Comparison of ENCODE assay signal across 16 cellular contexts in the genomic region with DNA sequence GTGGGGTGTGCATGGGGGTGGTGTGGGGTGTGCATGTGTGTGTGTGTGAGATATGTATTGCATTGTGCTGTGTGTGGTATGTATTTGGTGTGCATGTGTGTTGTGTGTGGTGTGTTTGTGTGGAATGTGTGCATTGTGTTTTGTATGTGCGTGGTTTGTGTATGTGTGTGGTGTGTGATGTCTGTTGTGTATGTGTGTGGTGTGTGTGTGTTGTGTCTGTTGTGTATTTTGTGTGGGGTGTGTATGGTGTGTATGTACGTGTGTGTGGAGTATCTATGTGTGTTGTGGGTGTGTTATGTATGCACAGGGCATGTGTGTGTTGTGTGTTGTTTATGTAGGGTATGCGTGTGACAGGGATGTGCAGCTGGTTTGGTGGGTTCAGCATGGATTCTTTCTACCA.
DNase-seq lines count a peak whose midpoint lies in the region; ATAC-seq, FAIRE-seq and TF ChIP-seq lines count a peak whose summit lies in the region.
"Had no signal": no experiment of that assay in that cellular context is flagged by ENCODE, and none has a peak within 500 bp of the region (broad histone marks: within the 10 kb centered on the region; RNA-seq: fewer than 3 reads in every experiment).

No MANE protein-coding gene starts in this region.

- H4K91ac ChIP-seq in trophoblast cell (ENCODE audit: low read depth, low read length), result no peak overlapping the region

- TF ChIP-seq RAD21 in K562 (CRISPR knock-in tag; conservative IDR thresholded peaks at IDR 0.05 in 1 of 2, IDR thresholded peaks at IDR 0.05 in 1 of 2), result no peak

- H3K4me2 ChIP-seq in K562 (ENCODE audit: insufficient read depth, low read length) (no peak overlapping the region), trophoblast cell (ENCODE audit: low read length) (no peak overlapping the region)
- H3K4me2 ChIP-seq: GM23338 had no signal

- H3K27ac Mint-ChIP-seq in Calu3 (ENCODE audit: unreplicated experiment), result peak overlapping the region; percentile 1
- H3K27ac Mint-ChIP-seq: CD8-positive, alpha-beta T cell; GM23338 had no signal

- no peak overlapping the region for H3K14ac ChIP-seq in trophoblast cell (ENCODE audit: low read length)

- no peak overlapping the region for H4K12ac ChIP-seq in trophoblast cell (ENCODE audit: low read depth, low read length)

- H3K9me3 Mint-ChIP-seq in Calu3 (ENCODE audit: low read depth, unreplicated experiment), result no peaks in the 10 kb centered on the region
- H3K9me3 Mint-ChIP-seq: CD8-positive, alpha-beta T cell; GM23338 had no signal

- H2AFZ ChIP-seq in K562 (ENCODE audit: low read depth, low read length), result no peak overlapping the region
- no peak overlapping the region for H2AFZ ChIP-seq in trophoblast cell (ENCODE audit: insufficient read depth, low read length, poor library complexity)
- H2AFZ ChIP-seq: GM23338 had no signal

- no peaks in the 10 kb centered on the region for H4K20me1 ChIP-seq in K562 (replicated peaks; ENCODE audit: control insufficient read depth, insufficient read depth, low read length)

- no peak overlapping the region for H3K18ac ChIP-seq in trophoblast cell (ENCODE audit: low read length)

- ATAC-seq in K562, result no peak
- ATAC-seq: CD8-positive, alpha-beta T cell; GM12878; GM23338 had no signal

- H3K27me3 ChIP-seq in K562 (ENCODE audit: control insufficient read depth in 2 of 2, insufficient read depth in 2 of 2, low read length in 2 of 2), result no peaks in the 10 kb centered on the region
- H3K27me3 ChIP-seq in trophoblast cell (ENCODE audit: insufficient read depth, low read length), result no peaks in the 10 kb centered on the region

- H2BK120ac ChIP-seq in trophoblast cell (ENCODE audit: insufficient read depth, low read length, poor library complexity), result no peak overlapping the region

- H2AK5ac ChIP-seq in trophoblast cell (ENCODE audit: low read length), result no peak overlapping the region

- peaks cover 3% of the 10 kb centered on the region for H3K79me1 ChIP-seq in trophoblast cell (ENCODE audit: low read length)

- H3K4me1 ChIP-seq in HEK293 (ENCODE audit: control insufficient read depth, insufficient read depth, low read length), result no peaks in the 10 kb centered on the region
- H3K4me1 ChIP-seq in K562 (replicated peaks in 1 of 2; ENCODE audit: control insufficient read depth in 2 of 2, insufficient read depth in 2 of 2, low read length in 2 of 2), result no peaks in the 10 kb centered on the region
- H3K4me1 ChIP-seq in trophoblast cell (ENCODE audit: control insufficient read depth in 1 of 2, insufficient read depth in 2 of 2, low read length in 2 of 2), result peaks cover 7 to 13% of the 10 kb centered on the region in 2 experiments
- H3K4me1 ChIP-seq: BE2C had no signal

- peaks cover 61% of the 10 kb centered on the region for H3K4me1 Mint-ChIP-seq in Calu3 (ENCODE audit: low read depth, unreplicated experiment)

- H3K4me3 ChIP-seq in HEK293 (ENCODE audit: low read depth, low read length) (no peak overlapping the region), K562 (no peak overlapping the region), trophoblast cell (ENCODE audit: low read depth, low read length) (no peak overlapping the region)
- H3K4me3 ChIP-seq: GM12878, GM23338 had no signal

- in situ Hi-C loops in K562 (cut with MboI), result no loop called here

- H3K27ac ChIP-seq in HEK293 (ENCODE audit: extremely low read depth, low read depth, low read length) (no peak overlapping the region), K562 (ENCODE audit: extremely low read depth, low read depth, low read length) (no peak overlapping the region), trophoblast cell (ENCODE audit: low read depth, low read length) (no peak overlapping the region)
- H3K27ac ChIP-seq: C4-2B had no signal

- TF ChIP-seq CTCF in Calu3 (IDR thresholded peaks at IDR 0.05; ENCODE audit: unreplicated experiment), result no peak
- TF ChIP-seq CTCF in HEK293 (tag by site-specific recombination; IDR thresholded peaks at IDR 0.05), result no peak
- TF ChIP-seq CTCF in K562 (IDR thresholded peaks at IDR 0.05 in 2 of 3, conservative IDR thresholded peaks at IDR 0.05 in 1 of 3; ENCODE audit: insufficient read depth in 2 of 3, low read depth in 1 of 3, low read length in 3 of 3), result no peak

- TF ChIP-seq EP300 in K562 (IDR thresholded peaks at IDR 0.05; ENCODE audit: low read length), result no peak

- H4K8ac ChIP-seq in trophoblast cell (ENCODE audit: low read depth, low read length), result no peak overlapping the region

- FAIRE-seq in K562 (lab: Jason Lieb, UNC), result peak; percentile 42
- FAIRE-seq: A204.1, GM12878 had no signal

- H3K36me3 ChIP-seq in HEK293 (ENCODE audit: control insufficient read depth in 2 of 2, insufficient read depth in 1 of 2, low read length in 2 of 2), result no peaks in the 10 kb centered on the region
- no peaks in the 10 kb centered on the region for H3K36me3 ChIP-seq in K562 (ENCODE audit: control insufficient read depth, insufficient read depth, low read length)
- no peaks in the 10 kb centered on the region for H3K36me3 ChIP-seq in trophoblast cell (ENCODE audit: control insufficient read depth in 1 of 2, insufficient read depth in 2 of 2, low read length in 2 of 2)
- H3K36me3 ChIP-seq: BE2C had no signal

- H3K4me3 Mint-ChIP-seq in Calu3 (ENCODE audit: low read depth, unreplicated experiment), result no peak overlapping the region
- H3K4me3 Mint-ChIP-seq: CD8-positive, alpha-beta T cell; GM23338; H9 had no signal

- no peak overlapping the region for H3K4ac ChIP-seq in trophoblast cell (ENCODE audit: low read depth, low read length)

- CTCF ChIA-PET in Calu3 (lab: Charles Lee) (no interaction called here), HEK293 (lab: Yijun Ruan, JAX) (no interaction called here), K562 (lab: Yijun Ruan, JAX; ENCODE audit: low intra/inter-chr PET ratio) (no interaction called here)

- BruUV-seq in Calu3 (replicated peaks; lab: Mats Ljungman, UMichigan) (no TSS peak), K562 (replicated peaks; lab: Mats Ljungman, UMichigan) (no TSS peak)

- DNase-seq in Calu3 (no peak), K562 (ENCODE audit: extremely low read depth in 1 of 4, low spot score in 3 of 4) (no peak), trophoblast cell (no peak), Ammon's horn (ENCODE audit: low spot score) (no peak), NCI-H1105 (lab: John Stamatoyannopoulos, UW) (no peak)
- no peak for DNase-seq in activated CD8-positive, alpha-beta memory T cell treated with anti-CD3 and anti-CD28 coated beads for 24 hours
- DNase-seq: BE2C; CD8-positive, alpha-beta T cell; COR-L47; DMS53; H9 had no signal

- no peaks in the 10 kb centered on the region for H3K27me3 Mint-ChIP-seq in Calu3 (ENCODE audit: unreplicated experiment)

- TF ChIP-seq POLR2A in K562 (conservative IDR thresholded peaks at IDR 0.05), result no peak

- H3K9me3 ChIP-seq in HEK293 (ENCODE audit: control insufficient read depth, insufficient read depth, low read depth, low read length), result no peaks in the 10 kb centered on the region
- H3K9me3 ChIP-seq in K562 (replicated peaks; ENCODE audit: control insufficient read depth, insufficient read depth, low read depth, low read length), result no peaks in the 10 kb centered on the region
- peaks cover 3% of the 10 kb centered on the region for H3K9me3 ChIP-seq in trophoblast cell (ENCODE audit: insufficient read depth, low read depth, low read length)
- H3K9me3 ChIP-seq: BE2C had no signal

- no peak overlapping the region for H2BK5ac ChIP-seq in trophoblast cell (ENCODE audit: low read depth, low read length, poor library complexity)

- H3K9me1 ChIP-seq in K562 (ENCODE audit: control insufficient read depth, insufficient read depth, low read length), result no peaks in the 10 kb centered on the region

- H3K36me3 Mint-ChIP-seq in Calu3 (ENCODE audit: insufficient read depth, unreplicated experiment), result peaks cover 12% of the 10 kb centered on the region
- H3K36me3 Mint-ChIP-seq: CD8-positive, alpha-beta T cell had no signal

- POLR2A ChIA-PET in HEK293 (lab: Yijun Ruan, JAX), result no interaction called here
- POLR2A ChIA-PET in K562 (lab: Yijun Ruan, JAX), result interaction anchor here (0.6 to 1.6 kb wide), 3 partner anchors 14 to 324 kb away, joined by 3 read pairs; no protein-coding TSS in a partner anchor

- intact Hi-C loops in Calu3 (cut with micrococcal nuclease; ENCODE audit: unreplicated experiment) (loop anchor here (5.0 kb wide), 2 partner anchors 68 to 108 kb away; partner anchors contain the start of gene COG2), K562 (cut with micrococcal nuclease) (no loop called here)

- H3K9ac ChIP-seq in K562 (ENCODE audit: insufficient read depth in 1 of 2, low read depth in 2 of 2, low read length in 2 of 2) (no peak overlapping the region), trophoblast cell (ENCODE audit: low read length) (no peak overlapping the region)

- H3K79me2 ChIP-seq in K562 (ENCODE audit: control insufficient read depth, insufficient read depth, low read length) (no peaks in the 10 kb centered on the region), trophoblast cell (ENCODE audit: control insufficient read depth, insufficient read depth, low read length, poor library complexity) (no peaks in the 10 kb centered on the region)

- peak overlapping the region; percentile 42 for H3K23ac ChIP-seq in trophoblast cell (ENCODE audit: low read length)

- WGBS in K562 (ENCODE audit: insufficient coverage, low coverage, missing lambda C conversion rate), result 0% methylated on average over 3 of the region's 3 CpGs
- WGBS in trophoblast cell (ENCODE audit: extremely low coverage, insufficient coverage, insufficient read length), result 100% methylated on average over 1 of the region's 3 CpGs

- no peak overlapping the region for H2BK12ac ChIP-seq in trophoblast cell (ENCODE audit: low read length)

TF ChIP-seq in HEK293, 187 proteins besides CTCF, POLR2A, EP300 and RAD21 (continues in another document):
- TF ChIP-seq ZNF16 (tag by site-specific recombination; IDR thresholded peaks at IDR 0.05; ENCODE audit: low read depth), result no peak
- peak; percentile 73 for TF ChIP-seq ZNF239 (tag by site-specific recombination; IDR thresholded peaks at IDR 0.05)

TF ChIP-seq in K562, 482 proteins besides CTCF, POLR2A, EP300 and RAD21 (continues in another document):
- TF ChIP-seq ZNF408 (CRISPR knock-in tag; IDR thresholded peaks at IDR 0.05; ENCODE audit: low read depth) (no peak), LARP7 (IDR thresholded peaks at IDR 0.05) (0 out of 2 replicates have a peak, but pooled peaks have one; percentile 49), MBD1 (CRISPR knock-in tag; IDR thresholded peaks at IDR 0.05) (no peak), TSC22D4 (tag; IDR thresholded peaks at IDR 0.05) (peak; percentile 14; the same call in 1 of the 2 replicates)
